ENCODE assay signal across 11 cellular contexts in the genomic region with DNA sequence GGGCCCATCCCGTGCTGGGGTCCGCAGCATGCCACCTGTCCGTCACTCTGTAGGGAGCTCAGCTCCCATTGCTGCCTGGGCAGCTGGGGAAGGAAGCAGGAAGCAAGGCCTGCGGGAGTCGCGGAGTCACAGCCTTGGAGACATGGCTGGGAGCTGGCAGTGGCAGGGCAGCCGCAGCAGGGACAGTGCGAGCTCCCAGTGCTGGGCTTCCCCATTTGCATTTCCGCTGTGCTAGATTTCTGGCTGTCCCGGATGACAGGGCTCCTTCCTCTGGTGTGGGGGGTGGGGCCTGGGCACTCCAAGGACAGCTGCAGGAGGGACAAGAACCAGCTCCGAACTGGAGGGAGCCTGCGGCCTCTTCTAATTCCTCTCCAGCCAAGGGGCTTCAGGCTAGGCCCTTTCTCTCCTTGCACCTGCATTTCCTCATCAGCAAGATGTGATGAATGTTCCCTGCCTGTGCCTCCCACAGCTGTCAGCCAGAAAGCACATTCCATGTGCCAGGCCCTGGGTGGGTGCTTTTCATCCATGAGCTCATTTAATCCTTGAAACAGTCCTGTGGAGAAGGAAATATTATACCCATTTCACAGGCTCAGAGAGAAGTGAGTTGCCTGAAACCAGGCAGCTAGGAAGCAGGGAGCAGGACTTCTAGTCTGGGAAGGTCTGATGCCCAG. TPM values are rescaled to one million over a fixed set of nuclear protein-coding genes. Genes with fewer than 3 reads are reported as not detected.
DNase-seq lines count a peak whose midpoint lies in the region; ATAC-seq lines count a peak whose summit lies in the region.
"Had no signal": no experiment of that assay in that cellular context is flagged by ENCODE, and none has a peak within 500 bp of the region (broad histone marks: within the 10 kb centered on the region; RNA-seq: fewer than 3 reads in every experiment).

No MANE protein-coding gene starts in this region.

- H3K27ac ChIP-seq in mesenchymal stem cell (ENCODE audit: low read length, poor library complexity, severe bottlenecking), result no peak overlapping the region
- H3K27ac ChIP-seq: Peyer's patch had no signal

- no peak overlapping the region for H2BK15ac ChIP-seq in mesenchymal stem cell (ENCODE audit: low read depth, poor library complexity, severe bottlenecking)

- peak overlapping the region in 1 of 2 experiments; percentile 63 for H3K18ac ChIP-seq in mesenchymal stem cell (ENCODE audit: low read depth in 1 of 2, low read length in 2 of 2)

- no peak overlapping the region for H2BK12ac ChIP-seq in mesenchymal stem cell (ENCODE audit: low read length in 2 of 2)

- H3K4me3 Mint-ChIP-seq in dendritic cell treated with granulocyte-macrophage colony-stimulating factor and Interleukin-4, amounts not matched to agents 40 ng/mL and 50 ng/mL, for 4 days, result peak overlapping the region; percentile 69
- H3K4me3 Mint-ChIP-seq: activated naive CD8-positive, alpha-beta T cell treated with anti-CD3 and anti-CD28 coated beads for 36 hours had no signal

- peaks cover 42% of the 10 kb centered on the region for H3K4me1 Mint-ChIP-seq in dendritic cell treated with granulocyte-macrophage colony-stimulating factor and Interleukin-4, amounts not matched to agents 40 ng/mL and 50 ng/mL, for 4 days (ENCODE audit: low read depth)
- H3K4me1 Mint-ChIP-seq: activated naive CD8-positive, alpha-beta T cell treated with anti-CD3 and anti-CD28 coated beads for 36 hours had no signal

- H3K27me3 ChIP-seq in mesenchymal stem cell (ENCODE audit: control insufficient read depth in 1 of 2, insufficient read depth in 1 of 2, low read length in 2 of 2), result peaks cover 0 to 38% of the 10 kb centered on the region in 2 experiments
- H3K27me3 ChIP-seq: Peyer's patch had no signal

- H3K4me3 ChIP-seq in mesenchymal stem cell (ENCODE audit: insufficient read depth in 1 of 2, low read depth in 1 of 2, low read length in 2 of 2), result no peak overlapping the region
- H3K4me3 ChIP-seq: Peyer's patch had no signal

- peak overlapping the region; percentile 89 for H3K27ac Mint-ChIP-seq in dendritic cell treated with granulocyte-macrophage colony-stimulating factor and Interleukin-4, amounts not matched to agents 40 ng/mL and 50 ng/mL, for 4 days
- H3K27ac Mint-ChIP-seq: activated naive CD8-positive, alpha-beta T cell treated with anti-CD3 and anti-CD28 coated beads for 36 hours had no signal

- ATAC-seq in HG03432 (IDR thresholded peaks at IDR 0.05; ENCODE audit: unreplicated experiment) (peak; percentile 48), HG02884 (IDR thresholded peaks at IDR 0.05; ENCODE audit: unreplicated experiment) (no peak)

- 42% methylated on average over 12 of the region's 12 CpGs for WGBS in mesenchymal stem cell

- no peak overlapping the region for H3K4ac ChIP-seq in mesenchymal stem cell (ENCODE audit: low read depth in 1 of 2, low read length in 2 of 2)

- intact Hi-C loops in dendritic cell treated with granulocyte-macrophage colony-stimulating factor and Interleukin-4, amounts not matched to agents 40 ng/mL and 50 ng/mL, for 4 days (cut with micrococcal nuclease), result no loop called here

- no peak overlapping the region for H2BK5ac ChIP-seq in mesenchymal stem cell (ENCODE audit: low read depth, low read length, poor library complexity, severe bottlenecking)

- no peaks in the 10 kb centered on the region for H3K9me3 ChIP-seq in mesenchymal stem cell (ENCODE audit: control insufficient read depth, low read length)
- H3K9me3 ChIP-seq: Peyer's patch had no signal

- H3K9ac ChIP-seq in mesenchymal stem cell (ENCODE audit: low read length), result no peak overlapping the region

- no peaks in the 10 kb centered on the region for H3K79me1 ChIP-seq in mesenchymal stem cell (replicated peaks; ENCODE audit: low read length, poor library complexity, severe bottlenecking)

- H2BK120ac ChIP-seq in mesenchymal stem cell (ENCODE audit: low read depth, low read length), result no peak overlapping the region

- no peak overlapping the region for H3K14ac ChIP-seq in mesenchymal stem cell (ENCODE audit: low read length in 2 of 2)

- H3K4me1 ChIP-seq in mesenchymal stem cell (ENCODE audit: control insufficient read depth, insufficient read depth, low read depth, low read length), result peaks cover 21% of the 10 kb centered on the region
- H3K4me1 ChIP-seq: Peyer's patch had no signal

- H4K91ac ChIP-seq in mesenchymal stem cell (ENCODE audit: low read length), result peak overlapping the region; percentile 52

- H2AK5ac ChIP-seq in mesenchymal stem cell (ENCODE audit: low read length, severe bottlenecking), result no peak overlapping the region

- H3K4me2 ChIP-seq in mesenchymal stem cell (ENCODE audit: low read length, poor library complexity, severe bottlenecking), result no peak overlapping the region

- H2AFZ ChIP-seq in mesenchymal stem cell (ENCODE audit: low read depth, low read length), result peak overlapping the region; percentile 10

- peak; percentile 23 to 37 for DNase-seq in AML-193 (lab: John Stamatoyannopoulos, UW)
- peak; percentile 5 for DNase-seq in mesenchymal stem cell
- DNase-seq in A172 (ENCODE audit: low spot score), result no peak
- no peak for DNase-seq in NCI-H2227 (lab: John Stamatoyannopoulos, UW; ENCODE audit: unreplicated experiment)
- DNase-seq in OCI-M1 (lab: John Stamatoyannopoulos, UW), result no peak
- DNase-seq: activated CD4-positive, CD25-positive, alpha-beta regulatory T cell treated with anti-CD3 and anti-CD28 coated beads, Interleukin-2, amount 50 U/mL, for 72 hours; activated naive CD8-positive, alpha-beta T cell treated with anti-CD3 and anti-CD28 coated beads for 36 hours; Peyer's patch had no signal

- no peaks in the 10 kb centered on the region for H3K9me3 Mint-ChIP-seq in dendritic cell treated with granulocyte-macrophage colony-stimulating factor and Interleukin-4, amounts not matched to agents 40 ng/mL and 50 ng/mL, for 4 days

- peaks cover 9% of the 10 kb centered on the region for H3K27me3 Mint-ChIP-seq in dendritic cell treated with granulocyte-macrophage colony-stimulating factor and Interleukin-4, amounts not matched to agents 40 ng/mL and 50 ng/mL, for 4 days
- H3K27me3 Mint-ChIP-seq: activated naive CD8-positive, alpha-beta T cell treated with anti-CD3 and anti-CD28 coated beads for 36 hours had no signal

- no peak overlapping the region for H4K8ac ChIP-seq in mesenchymal stem cell (ENCODE audit: low read length)

- peaks cover 19% of the 10 kb centered on the region for H3K36me3 Mint-ChIP-seq in dendritic cell treated with granulocyte-macrophage colony-stimulating factor and Interleukin-4, amounts not matched to agents 40 ng/mL and 50 ng/mL, for 4 days (ENCODE audit: low read depth)
- H3K36me3 Mint-ChIP-seq: activated naive CD8-positive, alpha-beta T cell treated with anti-CD3 and anti-CD28 coated beads for 36 hours had no signal

- H3K23ac ChIP-seq in mesenchymal stem cell (ENCODE audit: low read length in 2 of 2), result no peak overlapping the region

- no peaks in the 10 kb centered on the region for H3K36me3 ChIP-seq in mesenchymal stem cell (ENCODE audit: control insufficient read depth in 1 of 2, insufficient read depth in 2 of 2, low read depth in 1 of 2, low read length in 2 of 2)
- H3K36me3 ChIP-seq: Peyer's patch had no signal

RNA-seq across cellular contexts. Expression of a gene that starts 48.0 kb away (rescaled TPM):
- 0.04 TPM for polyA plus RNA-seq in mesenchymal stem cell (2013, experiment 1 of 2)
- polyA plus RNA-seq in mesenchymal stem cell (2013, experiment 2 of 2), result 0.03 TPM
- total RNA-seq in A172 (2014; rRNA removed; shearing (Covaris generic)), result 0.05 TPM in 1 of 2 replicates, not detected in the other

Comparison
In these comparisons a context has a peak if more than half of its experiments do, and no peak if none do; other contexts are left out.
1. DNase-seq: peak in AML-193 (2 of 2) and mesenchymal stem cell (single experiment); none in A172 (single experiment), NCI-H2227 (single experiment) and OCI-M1 (single experiment).